Comparison of ENCODE assay signal across 18 cellular contexts in the genomic region with DNA sequence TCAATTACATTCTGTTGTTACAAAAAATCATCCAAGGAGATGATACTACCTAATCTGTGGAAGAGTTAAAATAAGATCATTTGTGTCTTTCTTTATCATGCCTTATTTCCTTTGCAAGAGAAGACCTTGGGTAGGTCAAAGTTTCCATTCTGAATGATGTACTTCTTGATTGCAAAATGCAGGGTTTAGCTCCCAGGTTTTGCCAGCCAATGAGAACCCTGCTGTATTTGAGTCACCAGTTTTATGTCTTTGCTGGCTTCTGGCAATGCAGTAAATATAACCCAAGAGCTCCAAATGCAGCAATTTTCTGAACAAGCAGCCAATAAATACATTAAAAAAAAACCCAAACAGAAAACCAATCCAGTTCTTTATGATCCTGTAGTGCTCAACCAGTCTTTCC.
DNase-seq lines count a peak whose midpoint lies in the region; FAIRE-seq and TF ChIP-seq lines count a peak whose summit lies in the region.
"Had no signal": no experiment of that assay in that cellular context is flagged by ENCODE, and none has a peak within 500 bp of the region (broad histone marks: within the 10 kb centered on the region; RNA-seq: fewer than 3 reads in every experiment).

No MANE protein-coding gene starts in this region.

- no peaks in the 10 kb centered on the region for H3K9me2 ChIP-seq in GM23248 (ENCODE audit: insufficient read depth)

- no peaks in the 10 kb centered on the region for H3F3A ChIP-seq in GM23248 (ENCODE audit: insufficient read depth)

- DNase-seq in AG10803 (ENCODE audit: low read depth), result peak; percentile 9
- DNase-seq in GM23248, result peak; percentile 63
- DNase-seq in amniotic epithelial cell (ENCODE audit: low read depth), result peak; percentile 46
- DNase-seq in occipital lobe (lab: John Stamatoyannopoulos, UW), result peak; percentile 8
- DNase-seq in Peyer's patch, result no peak
- DNase-seq in urothelium cell line (ENCODE audit: low spot score), result no peak
- no peak for DNase-seq in islet precursor cell
- no peak for DNase-seq in NCI-H2107 treated with DMSO at 0.1 percent for 48 hours (lab: John Stamatoyannopoulos, UW; ENCODE audit: unreplicated experiment)
- DNase-seq: Calu3; CD4-positive, alpha-beta memory T cell; KG1; NCI-H1105; NCI-H1694 had no signal

- H3K4me1 ChIP-seq in GM23248 (ENCODE audit: insufficient read depth) (no peaks in the 10 kb centered on the region), Peyer's patch (no peaks in the 10 kb centered on the region)

- TF ChIP-seq CTCF in AG10803 (conservative IDR thresholded peaks at IDR 0.05; ENCODE audit: low read length) (no peak), Peyer's patch (IDR thresholded peaks at IDR 0.05) (no peak)

- H3K79me2 ChIP-seq in GM23248 (ENCODE audit: insufficient read depth), result no peaks in the 10 kb centered on the region

- no peak for FAIRE-seq in urothelium cell line (lab: Jason Lieb, UNC)
- FAIRE-seq: G401.6, GM12891, GM18507, HepG2 had no signal

- H3K9me3 ChIP-seq in GM23248 (ENCODE audit: low read depth) (no peaks in the 10 kb centered on the region), Peyer's patch (no peaks in the 10 kb centered on the region)

- no peaks in the 10 kb centered on the region for H4K20me1 ChIP-seq in GM23248 (ENCODE audit: insufficient read depth)

- no peak overlapping the region for H3K27ac ChIP-seq in GM23248
- H3K27ac ChIP-seq in Peyer's patch, result no peak overlapping the region

- in situ Hi-C loops in GM23248 (cut with MboI), result no loop called here

- no peak overlapping the region for H2AFZ ChIP-seq in GM23248
- H2AFZ ChIP-seq: GM23338 had no signal

- no peaks in the 10 kb centered on the region for H3K27me3 ChIP-seq in GM23248 (replicated peaks; ENCODE audit: insufficient read depth)
- no peaks in the 10 kb centered on the region for H3K27me3 ChIP-seq in Peyer's patch

- TF ChIP-seq POLR2A in Peyer's patch (IDR thresholded peaks at IDR 0.05), result no peak

- no peak overlapping the region for H3K4me2 ChIP-seq in GM23248 (ENCODE audit: unreplicated experiment)
- H3K4me2 ChIP-seq: GM23338 had no signal

- no peak overlapping the region for H3K4me3 ChIP-seq in AG10803 (ENCODE audit: low read length)
- no peak overlapping the region for H3K4me3 ChIP-seq in GM23248
- no peak overlapping the region for H3K4me3 ChIP-seq in Peyer's patch
- H3K4me3 ChIP-seq: GM23338 had no signal

- no peak overlapping the region for H3K9ac ChIP-seq in GM23248

- H3K36me3 ChIP-seq in GM23248 (ENCODE audit: low read depth) (no peaks in the 10 kb centered on the region), Peyer's patch (no peaks in the 10 kb centered on the region)

Comparison
In these comparisons a context has a peak if more than half of its experiments do, and no peak if none do; other contexts are left out.
1. DNase-seq: peak in AG10803 (single experiment), GM23248 (single experiment), amniotic epithelial cell (single experiment) and occipital lobe (single experiment); none in Peyer's patch (0 of 3), urothelium cell line (single experiment), islet precursor cell (single experiment) and NCI-H2107 treated with DMSO at 0.1 percent for 48 hours (single experiment).